In the genomic region with DNA sequence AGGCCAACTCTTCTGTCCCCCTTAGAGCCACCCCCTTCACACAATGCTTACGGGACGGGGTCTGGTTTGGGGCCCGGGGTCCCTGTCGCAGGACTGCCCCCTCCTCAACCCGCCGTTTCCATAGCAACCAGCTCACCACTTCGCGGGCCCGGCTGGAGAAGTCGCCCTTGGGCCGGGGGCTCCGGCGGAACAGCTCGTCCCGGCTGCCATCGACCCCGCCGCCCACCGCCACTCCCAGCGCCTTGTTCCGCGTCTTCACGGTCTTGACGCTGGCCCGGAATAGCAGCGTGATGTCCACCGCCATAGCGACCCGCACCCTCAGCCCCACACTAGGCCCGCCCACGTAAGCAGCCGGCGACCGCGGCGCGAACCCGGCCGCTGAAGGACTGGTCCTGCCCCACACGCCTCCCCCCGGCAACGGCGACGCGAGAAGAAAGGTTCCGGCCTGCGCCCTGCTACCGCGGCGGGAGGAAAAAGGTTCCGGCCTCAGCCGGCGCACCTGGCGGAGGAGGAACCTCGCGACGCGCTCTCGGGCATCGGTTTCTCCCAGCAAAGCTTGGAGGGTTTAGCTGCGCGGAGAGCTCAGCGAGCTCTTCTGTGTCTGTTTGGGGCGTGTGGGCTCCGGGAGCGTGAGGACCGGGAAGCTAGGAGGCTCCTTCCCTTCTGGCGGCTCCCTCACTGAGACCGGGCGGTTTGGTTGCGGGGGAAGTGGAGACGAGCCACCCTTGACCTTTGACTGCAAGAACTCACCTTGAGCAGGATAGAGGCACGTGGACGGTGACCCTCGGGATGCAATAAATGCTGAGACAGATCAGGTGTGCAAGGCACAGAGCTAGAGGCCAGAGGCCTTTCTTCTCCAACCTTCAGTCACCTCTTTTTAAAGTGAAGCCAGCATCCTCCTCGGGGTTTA, we compare ENCODE assay signal across 8 cellular contexts.
DNase-seq lines count a peak whose midpoint lies in the region; ATAC-seq lines count a peak whose summit lies in the region.

A gene (minus strand): TSS at position 388 of the 910 bp plus-strand sequence. CDS start 84 bp downstream, at position 304.

- DNase-seq in AG08395 (ENCODE audit: low spot score) (peak; percentile 88), NCI-H2227 treated with DMSO at 0.1 percent for 48 hours (lab: John Stamatoyannopoulos, UW) (peak; percentile 79), caudate nucleus (lab: John Stamatoyannopoulos, UW) (peak in 60 of 61 donors; percentile 21 to 88 (median 76)), inferior parietal cortex (ENCODE audit: extremely low spot score) (peak; percentile 82)
- peak; percentile 69 to 83 (median 78) for DNase-seq in activated CD4-positive, CD25-positive, alpha-beta regulatory T cell (lab: John Stamatoyannopoulos, UW)
- DNase-seq in stimulated activated CD4-positive, alpha-beta T cell treated with anti-CD3 and anti-CD28 coated beads, Interleukin-12 subunit alpha, Interleukin-12 subunit beta, amount 100 ng/mL, for 4 hours: peak; percentile 89

- peak; percentile 82 for ATAC-seq in GM18873 (IDR thresholded peaks at IDR 0.05; ENCODE audit: low FRiP score, unreplicated experiment)
- peak; percentile 86 for ATAC-seq in HG03135 (IDR thresholded peaks at IDR 0.05; ENCODE audit: unreplicated experiment)

- H3K27ac ChIP-seq in caudate nucleus (ENCODE audit: low read depth, low read length): peak within 1 kb of the TSS; percentile 65

Comparison
In these comparisons a context has a peak if more than half of its experiments do, and no peak if none do; other contexts are left out.
1. Peak in every context shown above with its lines: DNase-seq, ATAC-seq and H3K27ac ChIP-seq.